ENCODE assay signal across 8 cellular contexts in genomic region chr10:96044686-96045085, GRCh38. TPM values are rescaled to one million over a fixed set of nuclear protein-coding genes. Genes with fewer than 3 reads are reported as not detected.
DNase-seq lines count a peak whose midpoint lies in the region; ATAC-seq, FAIRE-seq and TF ChIP-seq lines count a peak whose summit lies in the region.

No MANE protein-coding gene starts in this region.

- peaks cover 35% of the 10 kb centered on the region for H3K79me2 ChIP-seq in PC-9 (ENCODE audit: low read depth)

- DNase-seq in GM19239 (ENCODE audit: insufficient read length, low spot score) (peak; percentile 3), PC-9 (peak in 1 of 2 experiments; percentile 40), dorsolateral prefrontal cortex (no peak), SHP77 (lab: John Stamatoyannopoulos, UW) (no peak), C1 segment of cervical spinal cord (lab: John Stamatoyannopoulos, UW) (no peak)
- DNase-seq in naive thymus-derived CD8-positive, alpha-beta T cell, result no peak
- no peak for DNase-seq in effector CD4-positive, alpha-beta T cell

- no peaks in the 10 kb centered on the region for H3K36me3 ChIP-seq in PC-9 (ENCODE audit: low read depth)

- CTCF ChIA-PET in PC-9 (lab: Charles Lee), result no interaction called here

- H3K4me1 ChIP-seq in PC-9 (replicated peaks; ENCODE audit: insufficient read depth), result peaks cover 15% of the 10 kb centered on the region; the same call in 1 of the 2 replicates

- H4K20me1 ChIP-seq in PC-9 (ENCODE audit: insufficient read depth), result no peaks in the 10 kb centered on the region

- TF ChIP-seq CTCF in PC-9 (conservative IDR thresholded peaks at IDR 0.05), result no peak
- no peak for TF ChIP-seq CTCF in dorsolateral prefrontal cortex (IDR thresholded peaks at IDR 0.05 in 54 of 56, conservative IDR thresholded peaks at IDR 0.05 in 2 of 56; ENCODE audit: low read depth in 1 of 56, partially characterized antibody in 56 of 56)

- H3K4me1 Mint-ChIP-seq in naive thymus-derived CD8-positive, alpha-beta T cell, result peaks cover 23 to 64% (median 60%) of the 10 kb centered on the region in 4 donors

- H3F3A ChIP-seq in PC-9 (ENCODE audit: insufficient read depth, low read depth), result no peaks in the 10 kb centered on the region

- H3K9me3 ChIP-seq in PC-9 (ENCODE audit: insufficient read depth, low read depth), result no peaks in the 10 kb centered on the region; the same call in 1 of the 2 replicates

- peak overlapping the region; percentile 91 to 97 (median 94) for H3K4me3 Mint-ChIP-seq in naive thymus-derived CD8-positive, alpha-beta T cell

- peak overlapping the region in 9 of 10 donors; percentile 79 to 97 (median 93) for H3K27ac Mint-ChIP-seq in naive thymus-derived CD8-positive, alpha-beta T cell

- H3K9me3 Mint-ChIP-seq in naive thymus-derived CD8-positive, alpha-beta T cell, result no peaks in the 10 kb centered on the region

- H3K4me2 ChIP-seq in PC-9, result peak overlapping the region; percentile 82

- H3K4me3 ChIP-seq in PC-9 (peak overlapping the region; percentile 75), dorsolateral prefrontal cortex (peak overlapping the region in 58 of 59 donors; percentile 66 to 94 (median 85))

- H3K9me2 ChIP-seq in PC-9 (ENCODE audit: insufficient read depth), result no peaks in the 10 kb centered on the region

- BruUV-seq in PC-9 (replicated peaks; lab: Mats Ljungman, UMichigan), result TSS peak; percentile 36

- intact Hi-C loops in PC-9 (cut with micrococcal nuclease; ENCODE audit: unreplicated experiment), result loop anchor here (5.0 kb wide), 1 partner anchor 352 kb away; the partner anchor contains the start of gene TCTN3
- intact Hi-C loops in dorsolateral prefrontal cortex (cut with DNase I), result loop anchor here in 1 of 2 donors (10.0 kb wide), 1 partner anchor 350 kb away; the partner anchor contains the start of gene TCTN3

- H3K27me3 Mint-ChIP-seq in naive thymus-derived CD8-positive, alpha-beta T cell, result peaks cover 0 to 1% (median 0%) of the 10 kb centered on the region in 5 donors

- H3K27me3 ChIP-seq in PC-9 (ENCODE audit: insufficient read depth, low read depth), result no peaks in the 10 kb centered on the region
- H3K27me3 ChIP-seq in dorsolateral prefrontal cortex, result no peaks in the 10 kb centered on the region

- peaks cover 0 to 37% (median 3%) of the 10 kb centered on the region in 3 donors for H3K36me3 Mint-ChIP-seq in naive thymus-derived CD8-positive, alpha-beta T cell

- FAIRE-seq in GM19239 (lab: Jason Lieb, UNC), result no peak

- peak overlapping the region; percentile 89 for H2AFZ ChIP-seq in PC-9

- POLR2A ChIA-PET in PC-9 (lab: Charles Lee; ENCODE audit: unreplicated experiment), result no interaction called here
- POLR2A ChIA-PET in naive thymus-derived CD8-positive, alpha-beta T cell (lab: Charles Lee), result interaction anchor here (2.9 kb wide), 1 partner anchor 45 kb away, joined by 15 read pairs; no protein-coding TSS in a partner anchor

- no peak for ATAC-seq in naive thymus-derived CD8-positive, alpha-beta T cell
- no peak for ATAC-seq in HG03520 (IDR thresholded peaks at IDR 0.05; ENCODE audit: unreplicated experiment)

- H3K27ac ChIP-seq in PC-9 (no peak overlapping the region), dorsolateral prefrontal cortex (peak overlapping the region in 15 of 59 donors; percentile 73 to 90 (median 83))

RNA-seq across cellular contexts. Expression of gene CCNJ, which starts 1.3 kb away (rescaled TPM):
- total RNA-seq in PC-9 (2021) (2.5 TPM in 2 replicates), dorsolateral prefrontal cortex (1 to 10 TPM; 1.8 to 5.2 (median 3.5) TPM)
- 1 to 10 TPM; 7.2 to 8.1 TPM for total RNA-seq in naive thymus-derived CD8-positive, alpha-beta T cell
- 1 to 10 TPM in 2 of 3 donors, under 1 TPM in 1; 0.56 to 1.8 (median 1.0) TPM for polyA plus RNA-seq in naive thymus-derived CD8-positive, alpha-beta T cell
